8 cellular contexts compared by ENCODE assay signal in the genomic region with DNA sequence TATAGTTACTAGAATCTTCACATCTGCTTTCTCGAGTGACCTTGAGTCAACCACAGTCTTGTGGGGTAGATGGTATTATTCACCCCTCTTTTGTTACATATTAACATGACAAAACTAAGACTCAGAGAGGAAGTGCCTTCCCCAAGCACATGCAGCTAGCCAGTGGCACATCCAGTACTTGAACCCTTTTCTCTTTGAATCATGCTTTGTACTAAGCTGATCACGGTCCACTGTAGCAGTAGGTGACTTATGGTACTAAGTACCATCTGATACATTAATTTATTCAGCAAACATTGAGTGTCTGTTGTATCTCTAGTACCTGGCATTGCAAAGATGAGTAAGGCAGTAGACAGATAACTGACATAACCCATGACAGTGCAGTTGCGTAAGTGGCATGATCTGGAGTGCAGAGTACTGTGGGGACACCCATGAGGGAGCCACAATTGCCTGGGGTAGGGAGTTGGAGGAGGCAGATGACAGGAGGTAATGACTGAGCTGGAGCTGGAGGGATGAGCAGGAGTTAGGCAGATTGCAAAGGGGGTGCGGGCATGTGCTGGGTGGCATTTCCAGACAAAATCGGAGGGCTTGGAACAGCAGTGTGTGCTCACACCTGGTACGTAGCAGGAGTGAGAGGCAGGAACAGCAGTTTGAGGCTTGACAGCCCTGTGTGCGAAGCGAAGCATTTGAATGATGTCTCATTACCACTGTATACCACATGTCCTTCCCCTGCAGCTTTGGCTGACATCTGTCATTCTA. TPM values are rescaled to one million over a fixed set of nuclear protein-coding genes. Genes with fewer than 3 reads are reported as not detected.
DNase-seq lines count a peak whose midpoint lies in the region; ATAC-seq and TF ChIP-seq lines count a peak whose summit lies in the region.

No MANE protein-coding gene starts in this region.

- H3K9me3 ChIP-seq in transverse colon: no peaks in the 10 kb centered on the region

- DNase-seq in AML-193 (lab: John Stamatoyannopoulos, UW): peak; percentile 84 to 86
- no peak for DNase-seq in brain microvascular endothelial cell
- no peak for DNase-seq in transverse colon
- DNase-seq in OCI-M2 (lab: John Stamatoyannopoulos, UW; ENCODE audit: unreplicated experiment): no peak
- DNase-seq in activated naive CD4-positive, alpha-beta T cell treated with anti-CD3 and anti-CD28 coated beads for 36 hours: no peak
- DNase-seq in stimulated activated CD4-positive, alpha-beta T cell treated with anti-CD3 and anti-CD28 coated beads, Interleukin-4, amount 100 ng/mL, for 1 hour: no peak

- no peak overlapping the region for H3K27ac Mint-ChIP-seq in activated naive CD4-positive, alpha-beta T cell treated with anti-CD3 and anti-CD28 coated beads for 36 hours

- peaks cover 12 to 81% (median 53%) of the 10 kb centered on the region in 4 donors for H3K4me1 ChIP-seq in transverse colon

- no peaks in the 10 kb centered on the region for H3K27me3 Mint-ChIP-seq in activated naive CD4-positive, alpha-beta T cell treated with anti-CD3 and anti-CD28 coated beads for 36 hours (ENCODE audit: low read depth)

- no peaks in the 10 kb centered on the region for H3K36me3 ChIP-seq in brain microvascular endothelial cell (replicated peaks)
- H3K36me3 ChIP-seq in transverse colon: no peaks in the 10 kb centered on the region

- TF ChIP-seq POLR2A in transverse colon (IDR thresholded peaks at IDR 0.05): no peak

- ATAC-seq in GM19351 (IDR thresholded peaks at IDR 0.05; ENCODE audit: unreplicated experiment) (peak; percentile 71), HG03354 (IDR thresholded peaks at IDR 0.05; ENCODE audit: poor library complexity, severe bottlenecking, unreplicated experiment) (peak; percentile 96)

- TF ChIP-seq EP300 in transverse colon (IDR thresholded peaks at IDR 0.05; ENCODE audit: low read depth): no peak

- peaks cover 11% of the 10 kb centered on the region for H3K36me3 Mint-ChIP-seq in activated naive CD4-positive, alpha-beta T cell treated with anti-CD3 and anti-CD28 coated beads for 36 hours (ENCODE audit: low read depth)

- no peaks in the 10 kb centered on the region for H3K9me3 Mint-ChIP-seq in activated naive CD4-positive, alpha-beta T cell treated with anti-CD3 and anti-CD28 coated beads for 36 hours

- intact Hi-C loops in transverse colon (cut with DNase I; ENCODE audit: low total_unique reads): no loop called here
- intact Hi-C loops in activated naive CD4-positive, alpha-beta T cell treated with anti-CD3 and anti-CD28 coated beads for 36 hours (cut with micrococcal nuclease): no loop called here

- peaks cover 3% of the 10 kb centered on the region for H3K4me1 Mint-ChIP-seq in activated naive CD4-positive, alpha-beta T cell treated with anti-CD3 and anti-CD28 coated beads for 36 hours (ENCODE audit: low read depth)

- H3K27ac ChIP-seq in brain microvascular endothelial cell (peak overlapping the region; percentile 19), transverse colon (peak overlapping the region; percentile 69 to 85 (median 74))

- in situ Hi-C loops in brain microvascular endothelial cell (cut with HindIII; ENCODE audit: low pct_ligation_motif_present, low sequenced_read_pairs) (no loop called here), transverse colon (cut with MboI; ENCODE audit: low pct_ligation_motif_present in 1 of 4, low pct_unique_long_range_greater_than_20kb in 1 of 4, low sequenced_read_pairs in 3 of 4) (no loop called here)

- WGBS in transverse colon (ENCODE audit: low coverage in 1 of 2), 2 donors: 29 to 83% methylated on average over 1 to 8 of the region's 8 CpGs

- no peak for TF ChIP-seq CTCF in brain microvascular endothelial cell (IDR thresholded peaks at IDR 0.05; ENCODE audit: low read depth, low read length, missing control alignments)
- no peak for TF ChIP-seq CTCF in transverse colon (IDR thresholded peaks at IDR 0.05)

- no peak overlapping the region for H3K4me3 Mint-ChIP-seq in activated naive CD4-positive, alpha-beta T cell treated with anti-CD3 and anti-CD28 coated beads for 36 hours

- no peak overlapping the region for H3K4me3 ChIP-seq in brain microvascular endothelial cell (ENCODE audit: low read depth, low read length)
- no peak overlapping the region for H3K4me3 ChIP-seq in transverse colon

- CTCF ChIA-PET in activated naive CD4-positive, alpha-beta T cell treated with anti-CD3 and anti-CD28 coated beads for 36 hours (lab: Charles Lee): no interaction called here

- no peaks in the 10 kb centered on the region for H3K27me3 ChIP-seq in brain microvascular endothelial cell (replicated peaks)
- H3K27me3 ChIP-seq in transverse colon: no peaks in the 10 kb centered on the region

RNA-seq across cellular contexts. Expression of a gene that starts 29.8 kb away (rescaled TPM):
- 10 to 100 TPM; 18.9 to 96.5 (median 69.7) TPM for total RNA-seq in transverse colon
- total RNA-seq in activated naive CD4-positive, alpha-beta T cell treated with anti-CD3 and anti-CD28 coated beads for 36 hours: 10 to 100 TPM; 58.8 to 61.5 TPM

Comparison
In these comparisons a context has a peak if more than half of its experiments do, and no peak if none do; other contexts are left out.
1. DNase-seq: peak in AML-193 (2 of 2); none in brain microvascular endothelial cell (single experiment), transverse colon (single experiment), OCI-M2 (single experiment), activated naive CD4-positive, alpha-beta T cell treated with anti-CD3 and anti-CD28 coated beads for 36 hours (single experiment) and stimulated activated CD4-positive, alpha-beta T cell treated with anti-CD3 and anti-CD28 coated beads, Interleukin-4, amount 100 ng/mL, for 1 hour (single experiment).